ENCODE assay signal across 20 cellular contexts in genomic region chr18:60020107-60020925, GRCh38.
A peak's percentile ranks its signal among the peaks of the same experiment; 100 is the strongest.
DNase-seq lines count a peak whose midpoint lies in the region; ATAC-seq, FAIRE-seq and TF ChIP-seq lines count a peak whose summit lies in the region.
"Had no signal": no experiment of that assay in that cellular context is flagged by ENCODE, and none has a peak within 500 bp of the region (broad histone marks: within the 10 kb centered on the region; RNA-seq: fewer than 3 reads in every experiment).

No MANE protein-coding gene starts in this region.

- TF ChIP-seq CTCF in A549 (IDR thresholded peaks at IDR 0.05) (no peak), WTC11 (IDR thresholded peaks at IDR 0.05) (no peak)

- no peak overlapping the region for H3K4me3 Mint-ChIP-seq in WTC11
- H3K4me3 Mint-ChIP-seq: activated CD4-positive, alpha-beta T cell treated with anti-CD3 and anti-CD28 coated beads, Interleukin-2, amount 10 ng/mL, durations not matched to agents 24 days and 14 days; activated T-cell treated with anti-CD3 and anti-CD28 coated beads, Interleukin-2, amount 50 U/mL, for 72 hours; T-cell had no signal

- no peaks in the 10 kb centered on the region for H3K36me3 Mint-ChIP-seq in WTC11
- H3K36me3 Mint-ChIP-seq: T-cell had no signal

- no peak for TF ChIP-seq RAD21 in A549 (conservative IDR thresholded peaks at IDR 0.05 in 1 of 2, IDR thresholded peaks at IDR 0.05 in 1 of 2)

- ATAC-seq in A549: peak in 1 of 2 experiments; percentile 34; a peak in 2 of 6 replicates
- peak; percentile 60 for ATAC-seq in WTC11
- ATAC-seq: activated T-cell treated with anti-CD3 and anti-CD28 coated beads, Interleukin-2, amount 50 U/mL, for 72 hours; T-cell had no signal

- H3K4me3 ChIP-seq in A549 (no peak overlapping the region), H7 (ENCODE audit: insufficient read depth, low read depth, low read length) (no peak overlapping the region)
- H3K4me3 ChIP-seq: dorsolateral prefrontal cortex, tibial nerve had no signal

- CTCF ChIA-PET in A549 (lab: Yijun Ruan, JAX): interaction anchor here (1.0 kb wide), 1 partner anchor 19 kb away, joined by 3 read pairs; no protein-coding TSS in a partner anchor
- CTCF ChIA-PET in WTC11 (lab: Charles Lee): interaction anchor here (0.7 to 1.4 kb wide), 5 partner anchors 24 to 598 kb away, joined by 3 to 8 read pairs (median 4); no protein-coding TSS in a partner anchor

- no peak for FAIRE-seq in A549 (lab: Jason Lieb, UNC)
- FAIRE-seq: frontal cortex had no signal

- DNase-seq in A549 (ENCODE audit: low read depth in 1 of 2, low spot score in 1 of 2) (no peak), GM04504 (ENCODE audit: low read depth) (peak; percentile 78), WTC11 (ENCODE audit: low spot score) (no peak), islet precursor cell (peak; percentile 71), H7 (no peak), iPS-NIHi7 (ENCODE audit: extremely low spot score) (no peak), superior temporal gyrus (ENCODE audit: extremely low spot score) (no peak), T-helper 9 cell (no peak)
- DNase-seq: activated CD4-positive, alpha-beta T cell treated with anti-CD3 and anti-CD28 coated beads, Interleukin-2, amount 10 ng/mL, durations not matched to agents 24 days and 14 days; activated T-cell treated with anti-CD3 and anti-CD28 coated beads, Interleukin-2, amount 50 U/mL, for 72 hours; DMS79; dorsolateral prefrontal cortex; H9; MM.1S; NCI-H2227 treated with DMSO at 0.1 percent for 48 hours; OCI-M1; stimulated activated CD8-positive, alpha-beta memory T cell treated with anti-CD3 and anti-CD28 coated beads, Interleukin-4, amount 100 ng/mL, for 48 hours; T-cell had no signal

- TF ChIP-seq EP300 in A549 (IDR thresholded peaks at IDR 0.05): no peak

- no peak for TF ChIP-seq POLR2A in A549 (IDR thresholded peaks at IDR 0.05; ENCODE audit: low read length)

- H3K4me1 ChIP-seq in A549: peaks cover 23% of the 10 kb centered on the region
- H3K4me1 ChIP-seq: tibial nerve had no signal

- peaks cover 4% of the 10 kb centered on the region; the same call in 1 of the 2 replicates for H3K27me3 Mint-ChIP-seq in WTC11 (ENCODE audit: low read depth)

- no peaks in the 10 kb centered on the region for H3K9me3 Mint-ChIP-seq in WTC11
- H3K9me3 Mint-ChIP-seq: activated CD4-positive, alpha-beta T cell treated with anti-CD3 and anti-CD28 coated beads, Interleukin-2, amount 10 ng/mL, durations not matched to agents 24 days and 14 days; activated T-cell treated with anti-CD3 and anti-CD28 coated beads, Interleukin-2, amount 50 U/mL, for 72 hours; H9 had no signal

- H3K4me2 ChIP-seq in A549: peak overlapping the region; percentile 70; the same call in 2 of the 3 replicates

- H3K27ac ChIP-seq in A549: peak overlapping the region; percentile 54 to 68
- H3K27ac ChIP-seq: dorsolateral prefrontal cortex, tibial nerve had no signal

- H3K27ac Mint-ChIP-seq in WTC11: peak overlapping the region; percentile 31; the same call in 1 of the 2 replicates
- H3K27ac Mint-ChIP-seq: activated CD4-positive, alpha-beta T cell treated with anti-CD3 and anti-CD28 coated beads, Interleukin-2, amount 10 ng/mL, durations not matched to agents 24 days and 14 days; activated T-cell treated with anti-CD3 and anti-CD28 coated beads, Interleukin-2, amount 50 U/mL, for 72 hours; T-cell had no signal

- no peaks in the 10 kb centered on the region for H3K36me3 ChIP-seq in H7 (replicated peaks; ENCODE audit: control insufficient read depth, insufficient read depth, low read length)
- H3K36me3 ChIP-seq: tibial nerve had no signal

- H3K9me3 ChIP-seq in A549: no peaks in the 10 kb centered on the region
- H3K9me3 ChIP-seq: tibial nerve had no signal

- POLR2A ChIA-PET in A549 (lab: Yijun Ruan, JAX): no interaction called here
- POLR2A ChIA-PET in WTC11 (lab: Charles Lee): interaction anchor here (0.6 to 0.7 kb wide), 2 partner anchors 115 to 563 kb away, joined by 4 to 5 read pairs; no protein-coding TSS in a partner anchor

- no peaks in the 10 kb centered on the region for H3K27me3 ChIP-seq in H7 (ENCODE audit: control insufficient read depth, insufficient read depth, low read length)
- H3K27me3 ChIP-seq: tibial nerve had no signal

- WGBS in A549 (ENCODE audit: missing lambda C conversion rate): 85% methylated on average over 7 of the region's 7 CpGs

- H3K4me1 Mint-ChIP-seq in WTC11: peaks cover 33% of the 10 kb centered on the region
- H3K4me1 Mint-ChIP-seq: activated CD4-positive, alpha-beta T cell treated with anti-CD3 and anti-CD28 coated beads, Interleukin-2, amount 10 ng/mL, durations not matched to agents 24 days and 14 days; T-cell had no signal

TF ChIP-seq in A549, 52 proteins besides CTCF, POLR2A, EP300 and RAD21:
- TF ChIP-seq HOXB13 (CRISPR knock-in tag; IDR thresholded peaks at IDR 0.05; ENCODE audit: low read depth) (no peak), FOXS1 (CRISPR knock-in tag; IDR thresholded peaks at IDR 0.05) (no peak), RARB (CRISPR knock-in tag; IDR thresholded peaks at IDR 0.05) (no peak), ZSCAN20 (CRISPR knock-in tag; IDR thresholded peaks at IDR 0.05) (no peak), EHMT2 (IDR thresholded peaks at IDR 0.05; ENCODE audit: low read depth) (no peak)

TF ChIP-seq in WTC11, 78 proteins besides CTCF, POLR2A, EP300 and RAD21 (continues in another document):
- TF ChIP-seq TCF7 (CRISPR knock-in tag; IDR thresholded peaks at IDR 0.05; ENCODE audit: low read depth) (no peak), ELF4 (CRISPR knock-in tag; IDR thresholded peaks at IDR 0.05; ENCODE audit: low read depth) (no peak), ATF1 (CRISPR knock-in tag; IDR thresholded peaks at IDR 0.05) (no peak), ARID4B (CRISPR knock-in tag; IDR thresholded peaks at IDR 0.05; ENCODE audit: borderline replicate concordance) (no peak), NR2C2 (CRISPR knock-in tag; IDR thresholded peaks at IDR 0.05) (no peak), GABPB1 (CRISPR knock-in tag; IDR thresholded peaks at IDR 0.05) (no peak), ZSCAN18 (CRISPR knock-in tag; IDR thresholded peaks at IDR 0.05) (no peak)

Comparison
In these comparisons a context has a peak if more than half of its experiments do, and no peak if none do; other contexts are left out.
1. DNase-seq: peak in GM04504 (single experiment) and islet precursor cell (single experiment); none in A549 (0 of 2), WTC11 (single experiment), H7 (single experiment), iPS-NIHi7 (single experiment), superior temporal gyrus (single experiment) and T-helper 9 cell (single experiment).